14 cellular contexts compared by ENCODE assay signal in the genomic region with DNA sequence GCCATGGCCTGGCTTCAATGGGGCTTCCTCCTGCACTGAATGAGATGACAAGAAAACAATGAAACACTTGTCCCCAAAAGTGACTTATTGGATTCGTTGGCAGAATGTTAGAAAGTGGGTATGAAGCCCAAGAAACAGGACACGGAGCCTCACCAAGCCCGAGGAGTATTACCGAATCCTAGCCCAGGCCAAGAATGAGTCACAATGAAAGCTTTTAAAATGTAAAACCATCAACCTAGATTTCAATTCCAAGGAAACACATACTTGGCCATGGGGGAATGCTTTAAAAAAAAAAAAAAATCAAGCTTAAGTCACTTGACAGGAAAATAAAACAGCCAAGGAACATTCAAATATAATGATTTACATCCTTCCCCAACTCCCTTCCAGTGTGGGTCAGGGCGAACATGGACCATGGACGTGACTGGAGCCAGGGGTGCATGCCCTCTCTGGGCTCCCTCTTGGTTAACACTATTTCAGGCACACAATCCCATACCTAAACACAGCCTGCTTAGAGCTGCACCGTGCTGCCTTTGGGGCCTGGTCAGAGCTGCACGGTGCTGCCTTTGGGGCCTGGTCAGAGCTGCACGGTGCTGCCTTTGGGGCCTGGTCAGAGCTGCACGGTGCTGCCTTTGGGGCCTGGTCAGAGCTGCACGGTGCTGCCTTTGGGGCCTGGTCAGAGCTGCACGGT. TPM values are rescaled to one million over a fixed set of nuclear protein-coding genes. Genes with fewer than 3 reads are reported as not detected.
A peak's percentile ranks its signal among the peaks of the same experiment; 100 is the strongest.
DNase-seq lines count a peak whose midpoint lies in the region; ATAC-seq and TF ChIP-seq lines count a peak whose summit lies in the region.
"Had no signal": no experiment of that assay in that cellular context is flagged by ENCODE, and none has a peak within 500 bp of the region (broad histone marks: within the 10 kb centered on the region; RNA-seq: fewer than 3 reads in every experiment).

No MANE protein-coding gene starts in this region.

- H3K4me3 ChIP-seq in choroid plexus epithelial cell (ENCODE audit: low read depth, low read length) (no peak overlapping the region), vagina (no peak overlapping the region)
- H3K4me3 ChIP-seq: A549 had no signal

- H3K27me3 Mint-ChIP-seq in activated naive CD8-positive, alpha-beta T cell treated with anti-CD3 and anti-CD28 coated beads, Interleukin-2, amount 10 ng/mL, durations not matched to agents 7 days and 5 days: peaks cover 4% of the 10 kb centered on the region
- no peaks in the 10 kb centered on the region for H3K27me3 Mint-ChIP-seq in activated naive CD8-positive, alpha-beta T cell treated with anti-CD3 and anti-CD28 coated beads, Interleukin-2, amount 50 U/mL, for 24 hours
- H3K27me3 Mint-ChIP-seq in nephron (ENCODE audit: low read depth): no peaks in the 10 kb centered on the region

- no peak overlapping the region for H3K4me3 Mint-ChIP-seq in activated naive CD8-positive, alpha-beta T cell treated with anti-CD3 and anti-CD28 coated beads, Interleukin-2, amount 10 ng/mL, durations not matched to agents 7 days and 5 days
- no peak overlapping the region for H3K4me3 Mint-ChIP-seq in activated naive CD8-positive, alpha-beta T cell treated with anti-CD3 and anti-CD28 coated beads, Interleukin-2, amount 50 U/mL, for 24 hours
- peak overlapping the region in 1 of 3 experiments; percentile 64 for H3K4me3 Mint-ChIP-seq in nephron

- H3K36me3 Mint-ChIP-seq in activated naive CD8-positive, alpha-beta T cell treated with anti-CD3 and anti-CD28 coated beads, Interleukin-2, amount 10 ng/mL, durations not matched to agents 7 days and 5 days: peaks cover 10% of the 10 kb centered on the region
- H3K36me3 Mint-ChIP-seq in activated naive CD8-positive, alpha-beta T cell treated with anti-CD3 and anti-CD28 coated beads, Interleukin-2, amount 50 U/mL, for 24 hours (ENCODE audit: low read depth): peaks cover 17% of the 10 kb centered on the region
- H3K36me3 Mint-ChIP-seq in nephron (ENCODE audit: low read depth): no peaks in the 10 kb centered on the region
- H3K36me3 Mint-ChIP-seq: brain had no signal

- no peak overlapping the region for H3K27ac Mint-ChIP-seq in activated naive CD8-positive, alpha-beta T cell treated with anti-CD3 and anti-CD28 coated beads, Interleukin-2, amount 10 ng/mL, durations not matched to agents 7 days and 5 days
- no peak overlapping the region for H3K27ac Mint-ChIP-seq in activated naive CD8-positive, alpha-beta T cell treated with anti-CD3 and anti-CD28 coated beads, Interleukin-2, amount 50 U/mL, for 24 hours
- peak overlapping the region in 2 of 3 experiments; percentile 51 to 90 for H3K27ac Mint-ChIP-seq in nephron

- TF ChIP-seq POLR2A in vagina (IDR thresholded peaks at IDR 0.05): no peak

- H3K4me1 Mint-ChIP-seq in activated naive CD8-positive, alpha-beta T cell treated with anti-CD3 and anti-CD28 coated beads, Interleukin-2, amount 10 ng/mL, durations not matched to agents 7 days and 5 days: peaks cover 3% of the 10 kb centered on the region
- H3K4me1 Mint-ChIP-seq in activated naive CD8-positive, alpha-beta T cell treated with anti-CD3 and anti-CD28 coated beads, Interleukin-2, amount 50 U/mL, for 24 hours: peaks cover 18% of the 10 kb centered on the region
- peaks cover 45% of the 10 kb centered on the region for H3K4me1 Mint-ChIP-seq in nephron

- ATAC-seq in activated naive CD8-positive, alpha-beta T cell treated with anti-CD3 and anti-CD28 coated beads, Interleukin-2, amount 10 ng/mL, durations not matched to agents 7 days and 5 days (ENCODE audit: low read depth): no peak
- no peak for ATAC-seq in activated naive CD8-positive, alpha-beta T cell treated with anti-CD3 and anti-CD28 coated beads, Interleukin-2, amount 50 U/mL, for 24 hours
- no peak for ATAC-seq in HG03097 (IDR thresholded peaks at IDR 0.05; ENCODE audit: low FRiP score, unreplicated experiment)
- ATAC-seq: A549 had no signal

- H3K4me1 ChIP-seq in vagina: peaks cover 52% of the 10 kb centered on the region

- H3K36me3 ChIP-seq in vagina: no peaks in the 10 kb centered on the region

- no peak for TF ChIP-seq CTCF in choroid plexus epithelial cell (conservative IDR thresholded peaks at IDR 0.05; ENCODE audit: low read depth, low read length)
- TF ChIP-seq CTCF in nephron (IDR thresholded peaks at IDR 0.05; ENCODE audit: unreplicated experiment in 3 of 3): no peak
- TF ChIP-seq CTCF in vagina (IDR thresholded peaks at IDR 0.05): no peak

- no peaks in the 10 kb centered on the region for H3K27me3 ChIP-seq in vagina

- no peaks in the 10 kb centered on the region for H3K9me3 Mint-ChIP-seq in activated naive CD8-positive, alpha-beta T cell treated with anti-CD3 and anti-CD28 coated beads, Interleukin-2, amount 10 ng/mL, durations not matched to agents 7 days and 5 days
- no peaks in the 10 kb centered on the region for H3K9me3 Mint-ChIP-seq in activated naive CD8-positive, alpha-beta T cell treated with anti-CD3 and anti-CD28 coated beads, Interleukin-2, amount 50 U/mL, for 24 hours
- H3K9me3 Mint-ChIP-seq in nephron: no peaks in the 10 kb centered on the region

- DNase-seq in activated naive CD8-positive, alpha-beta T cell treated with anti-CD3 and anti-CD28 coated beads, Interleukin-2, amount 10 ng/mL, durations not matched to agents 7 days and 5 days: peak; percentile 10
- no peak for DNase-seq in activated naive CD8-positive, alpha-beta T cell treated with anti-CD3 and anti-CD28 coated beads, Interleukin-2, amount 50 U/mL, for 24 hours
- DNase-seq in choroid plexus epithelial cell (ENCODE audit: low read depth) (peak; percentile 40), vagina (ENCODE audit: extremely low spot score in 2 of 2) (peak; percentile 22 to 81), DMS 273 treated with DMSO at 0.1 percent for 48 hours (lab: John Stamatoyannopoulos, UW) (no peak)
- DNase-seq in activated naive CD4-positive, alpha-beta T cell treated with Interleukin-2 at 50 U/mL for 16 hours: no peak
- DNase-seq: NCI-H1694 treated with DMSO at 0.1 percent for 48 hours; stimulated activated naive CD4-positive, alpha-beta T cell treated with Interleukin-2 at 50 U/mL for 16 hours; T1000 had no signal

- H3K9me3 ChIP-seq in vagina: no peaks in the 10 kb centered on the region
- H3K9me3 ChIP-seq: A549 had no signal

- peak overlapping the region; percentile 91 for H3K27ac ChIP-seq in vagina
- H3K27ac ChIP-seq: A549, epithelial cell of prostate had no signal

- POLR2A ChIA-PET in activated naive CD8-positive, alpha-beta T cell treated with anti-CD3 and anti-CD28 coated beads, Interleukin-2, amount 10 ng/mL, durations not matched to agents 7 days and 5 days (lab: Charles Lee): interaction anchor here (0.6 kb wide), 1 partner anchor 246 kb away, joined by 3 read pairs; no protein-coding TSS in a partner anchor

- intact Hi-C loops in vagina (cut with DNase I): loop anchor here (5.0 kb wide), 1 partner anchor 176 kb away; no protein-coding TSS in a partner anchor

RNA-seq across cellular contexts. Expression of gene STX16, which starts 3.1 kb away (rescaled TPM):
- 100 to 1,000 TPM; 190 to 195 TPM for total RNA-seq in activated naive CD8-positive, alpha-beta T cell treated with anti-CD3 and anti-CD28 coated beads, Interleukin-2, amount 10 ng/mL, durations not matched to agents 7 days and 5 days
- 49.4 TPM for total RNA-seq in vagina

RNA-seq across cellular contexts. Expression of gene NPEPL1, which starts 44.6 kb away (rescaled TPM):
- 10 to 100 TPM; 37.8 to 41.3 TPM for total RNA-seq in activated naive CD8-positive, alpha-beta T cell treated with anti-CD3 and anti-CD28 coated beads, Interleukin-2, amount 10 ng/mL, durations not matched to agents 7 days and 5 days
- total RNA-seq in vagina: 25.5 TPM

Comparison
In these comparisons a context has a peak if more than half of its experiments do, and no peak if none do; other contexts are left out.
1. DNase-seq: peak in activated naive CD8-positive, alpha-beta T cell treated with anti-CD3 and anti-CD28 coated beads, Interleukin-2, amount 10 ng/mL, durations not matched to agents 7 days and 5 days (single experiment), choroid plexus epithelial cell (single experiment) and vagina (2 of 2); none in activated naive CD8-positive, alpha-beta T cell treated with anti-CD3 and anti-CD28 coated beads, Interleukin-2, amount 50 U/mL, for 24 hours (single experiment), DMS 273 treated with DMSO at 0.1 percent for 48 hours (single experiment) and activated naive CD4-positive, alpha-beta T cell treated with Interleukin-2 at 50 U/mL for 16 hours (single experiment).
2. H3K27ac Mint-ChIP-seq: peak in nephron (2 of 3); none in activated naive CD8-positive, alpha-beta T cell treated with anti-CD3 and anti-CD28 coated beads, Interleukin-2, amount 10 ng/mL, durations not matched to agents 7 days and 5 days (single experiment) and activated naive CD8-positive, alpha-beta T cell treated with anti-CD3 and anti-CD28 coated beads, Interleukin-2, amount 50 U/mL, for 24 hours (single experiment).